8 cellular contexts compared by ENCODE assay signal in the genomic region with DNA sequence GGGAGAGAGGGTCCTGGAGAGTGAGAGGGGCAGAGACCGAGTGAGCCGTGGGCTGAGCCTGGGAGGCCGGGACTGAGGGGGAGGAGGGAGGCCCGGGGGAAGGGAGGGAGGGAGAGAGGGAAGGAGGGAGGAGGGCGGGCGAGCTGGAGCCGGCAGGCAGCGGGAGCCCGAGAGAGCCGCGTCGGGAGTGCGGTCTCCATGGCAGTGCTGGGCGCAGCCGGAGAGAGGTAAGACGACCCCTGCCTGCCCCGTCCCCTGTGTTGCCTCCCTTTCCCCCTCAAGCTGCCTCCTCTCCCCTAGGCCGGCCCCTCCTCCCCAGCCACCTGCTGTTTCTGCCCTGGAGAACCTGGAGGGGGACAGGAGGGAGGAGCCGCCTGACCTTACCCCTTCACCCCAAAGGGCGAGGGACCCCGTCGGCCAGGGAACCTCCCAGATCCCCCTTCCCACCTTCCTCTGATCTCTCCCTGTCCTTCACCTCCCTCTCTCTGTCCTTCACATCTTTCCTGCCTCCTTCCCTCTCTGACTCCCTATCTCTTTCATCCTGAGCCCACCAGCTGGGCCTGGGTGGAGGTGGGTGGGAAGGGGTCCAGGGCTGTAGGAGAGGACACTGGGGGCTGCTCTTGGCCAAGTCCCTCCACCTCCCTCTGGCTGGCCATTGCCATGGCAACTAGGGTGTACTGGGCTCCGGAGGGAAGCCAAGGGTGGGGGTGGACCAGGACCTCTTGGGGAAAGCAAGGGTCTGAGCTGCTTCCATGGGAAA. TPM values are rescaled to one million over a fixed set of nuclear protein-coding genes. Genes with fewer than 3 reads are reported as not detected.
DNase-seq lines count a peak whose midpoint lies in the region; ATAC-seq and TF ChIP-seq lines count a peak whose summit lies in the region.

A gene with protein sequence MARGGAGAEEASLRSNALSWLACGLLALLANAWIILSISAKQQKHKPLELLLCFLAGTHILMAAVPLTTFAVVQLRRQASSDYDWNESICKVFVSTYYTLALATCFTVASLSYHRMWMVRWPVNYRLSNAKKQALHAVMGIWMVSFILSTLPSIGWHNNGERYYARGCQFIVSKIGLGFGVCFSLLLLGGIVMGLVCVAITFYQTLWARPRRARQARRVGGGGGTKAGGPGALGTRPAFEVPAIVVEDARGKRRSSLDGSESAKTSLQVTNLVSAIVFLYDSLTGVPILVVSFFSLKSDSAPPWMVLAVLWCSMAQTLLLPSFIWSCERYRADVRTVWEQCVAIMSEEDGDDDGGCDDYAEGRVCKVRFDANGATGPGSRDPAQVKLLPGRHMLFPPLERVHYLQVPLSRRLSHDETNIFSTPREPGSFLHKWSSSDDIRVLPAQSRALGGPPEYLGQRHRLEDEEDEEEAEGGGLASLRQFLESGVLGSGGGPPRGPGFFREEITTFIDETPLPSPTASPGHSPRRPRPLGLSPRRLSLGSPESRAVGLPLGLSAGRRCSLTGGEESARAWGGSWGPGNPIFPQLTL (plus strand): TSS at position 148 of the 760 bp plus-strand sequence. CDS start 2,078 bp downstream, outside the sequence.

- ATAC-seq in stimulated activated naive CD8-positive, alpha-beta T cell treated with anti-CD3 and anti-CD28 coated beads, Interleukin-15, Interleukin-2, amounts not matched to agents 100 U/mL and 50 U/mL, for 24 hours, result no peak
- ATAC-seq in thoracic aorta (ENCODE audit: insufficient number of reproducible peaks, low FRiP score, low read depth) (peak; percentile 29), esophagus mucosa (no peak), GM21423 (IDR thresholded peaks at IDR 0.05; ENCODE audit: unreplicated experiment) (no peak)

- H3K4me2 ChIP-seq in OCI-LY3 (ENCODE audit: low read length), result peak within 1 kb of the TSS; percentile 7; the same call in 1 of the 2 replicates

- no peaks in the 10 kb centered on the region for H4K20me1 ChIP-seq in OCI-LY3 (ENCODE audit: insufficient read depth, low read length)

- H3K9me3 ChIP-seq in OCI-LY3 (ENCODE audit: insufficient read depth, low read length) (no peaks in the 10 kb centered on the region), ectodermal cell (ENCODE audit: control insufficient read depth, low read length) (no peaks in the 10 kb centered on the region), thoracic aorta (no peaks in the 10 kb centered on the region)

- WGBS in ectodermal cell, 2 experiments, result 1% methylated on average over 23 of the region's 23 CpGs

- no peak within 1 kb of the TSS for H3K9ac ChIP-seq in OCI-LY3 (ENCODE audit: low read length)

- H3K27me3 Mint-ChIP-seq in stimulated activated naive CD8-positive, alpha-beta T cell treated with anti-CD3 and anti-CD28 coated beads, Interleukin-15, Interleukin-2, amounts not matched to agents 100 ng/mL and 50 ng/mL, for 24 hours, result peaks cover 57% of the 10 kb centered on the region

- H3K36me3 Mint-ChIP-seq in stimulated activated naive CD8-positive, alpha-beta T cell treated with anti-CD3 and anti-CD28 coated beads, Interleukin-15, Interleukin-2, amounts not matched to agents 100 ng/mL and 50 ng/mL, for 24 hours (ENCODE audit: low read depth), result no peaks in the 10 kb centered on the region

- H3K9me3 Mint-ChIP-seq in stimulated activated naive CD8-positive, alpha-beta T cell treated with anti-CD3 and anti-CD28 coated beads, Interleukin-15, Interleukin-2, amounts not matched to agents 100 ng/mL and 50 ng/mL, for 24 hours, result no peaks in the 10 kb centered on the region

- peak within 1 kb of the TSS; percentile 7 for H3K4me3 Mint-ChIP-seq in stimulated activated naive CD8-positive, alpha-beta T cell treated with anti-CD3 and anti-CD28 coated beads, Interleukin-15, Interleukin-2, amounts not matched to agents 100 ng/mL and 50 ng/mL, for 24 hours

- H3K27ac ChIP-seq in OCI-LY3 (ENCODE audit: low read length), result no peak within 1 kb of the TSS
- H3K27ac ChIP-seq in ectodermal cell (ENCODE audit: insufficient read depth, low read depth, low read length, poor library complexity, severe bottlenecking), result peak within 1 kb of the TSS; percentile 69
- H3K27ac ChIP-seq in thoracic aorta, result no peak within 1 kb of the TSS

- no peak within 1 kb of the TSS for H3K27ac Mint-ChIP-seq in stimulated activated naive CD8-positive, alpha-beta T cell treated with anti-CD3 and anti-CD28 coated beads, Interleukin-15, Interleukin-2, amounts not matched to agents 100 ng/mL and 50 ng/mL, for 24 hours

- DNase-seq in stimulated activated naive CD8-positive, alpha-beta T cell treated with anti-CD3 and anti-CD28 coated beads, Interleukin-15, Interleukin-2, amounts not matched to agents 100 U/mL and 50 U/mL, for 24 hours, result no peak
- peak; percentile 44 to 47 for DNase-seq in lung microvascular endothelial cell (ENCODE audit: low read depth in 2 of 2)
- no peak for DNase-seq in thoracic aorta (ENCODE audit: low spot score)

- H3K4me3 ChIP-seq in OCI-LY3 (ENCODE audit: low read length) (no peak within 1 kb of the TSS), ectodermal cell (ENCODE audit: insufficient read depth, low read depth, low read length) (peak within 1 kb of the TSS; percentile 45), thoracic aorta (peak within 1 kb of the TSS; percentile 68)

- no peak within 1 kb of the TSS for H2AFZ ChIP-seq in OCI-LY3 (ENCODE audit: low read depth, low read length)

- H3K4me1 Mint-ChIP-seq in stimulated activated naive CD8-positive, alpha-beta T cell treated with anti-CD3 and anti-CD28 coated beads, Interleukin-15, Interleukin-2, amounts not matched to agents 100 ng/mL and 50 ng/mL, for 24 hours (ENCODE audit: low read depth), result peaks cover 12% of the 10 kb centered on the region

- H3K36me3 ChIP-seq in OCI-LY3 (replicated peaks; ENCODE audit: low read depth, low read length), result no peaks in the 10 kb centered on the region
- no peaks in the 10 kb centered on the region for H3K36me3 ChIP-seq in ectodermal cell (ENCODE audit: control insufficient read depth, insufficient read depth, low read length)
- no peaks in the 10 kb centered on the region for H3K36me3 ChIP-seq in thoracic aorta

- TF ChIP-seq CTCF in OCI-LY3 (IDR thresholded peaks at IDR 0.05; ENCODE audit: low read depth, low read length), result no peak
- no peak for TF ChIP-seq CTCF in thoracic aorta (IDR thresholded peaks at IDR 0.05)

- no peaks in the 10 kb centered on the region for H3K79me2 ChIP-seq in OCI-LY3 (ENCODE audit: low read length)

- H3K4me1 ChIP-seq in OCI-LY3 (ENCODE audit: low read length) (no peaks in the 10 kb centered on the region), ectodermal cell (ENCODE audit: control insufficient read depth, insufficient read depth, low read length) (peaks cover 72% of the 10 kb centered on the region), thoracic aorta (ENCODE audit: control insufficient read depth in 1 of 2, low read depth in 2 of 2) (peaks cover 5 to 32% of the 10 kb centered on the region in 2 donors)

- H3K27me3 ChIP-seq in OCI-LY3 (ENCODE audit: low read depth, low read length), result peaks cover 42% of the 10 kb centered on the region
- no peaks in the 10 kb centered on the region for H3K27me3 ChIP-seq in ectodermal cell (ENCODE audit: control insufficient read depth, insufficient read depth, low read length, poor library complexity, severe bottlenecking)
- peaks cover 10% of the 10 kb centered on the region for H3K27me3 ChIP-seq in thoracic aorta (replicated peaks; ENCODE audit: insufficient read depth)

RNA-seq across cellular contexts. Expression of the gene that starts here (rescaled TPM):
- polyA plus RNA-seq in ectodermal cell (2013, experiment 1 of 4), result 61.5 TPM
- polyA plus RNA-seq in ectodermal cell (2013, experiment 2 of 4), result 58.9 TPM
- 47.7 TPM for polyA plus RNA-seq in ectodermal cell (2013, experiment 3 of 4)
- polyA plus RNA-seq in ectodermal cell (2013, experiment 4 of 4), result 53.2 TPM
- 0.20 and 0.87 TPM in 2 replicates for total RNA-seq in lung microvascular endothelial cell
- 1 to 10 TPM; 1.1 to 3.1 TPM for total RNA-seq in thoracic aorta
- 0.76 TPM for total RNA-seq in esophagus mucosa

Comparison
In these comparisons a context has a peak if more than half of its experiments do, and no peak if none do; other contexts are left out.
1. Peak in DNase-seq in lung microvascular endothelial cell; RNA of the gene not detected or under 1 TPM.